In the genomic region with DNA sequence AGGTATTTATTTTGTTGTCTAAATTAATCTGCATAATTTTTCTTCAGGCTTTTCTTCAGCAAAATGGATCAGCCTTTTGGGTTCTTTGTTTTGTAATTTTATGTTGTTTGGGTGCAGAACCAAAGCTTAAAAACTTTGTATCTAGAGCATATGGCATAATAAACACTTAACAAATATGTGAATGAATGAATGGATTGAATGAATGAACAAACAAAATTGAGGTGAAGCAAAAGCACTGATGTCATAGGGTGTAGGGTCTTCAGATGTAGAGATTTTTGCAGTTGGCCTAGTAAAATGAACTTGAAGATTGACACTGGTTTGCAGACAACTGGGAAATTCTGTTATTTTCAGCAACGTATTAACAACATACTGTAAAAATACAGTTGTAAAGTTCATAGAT, we compare ENCODE assay signal across 29 cellular contexts. TPM values are rescaled to one million over a fixed set of nuclear protein-coding genes. Genes with fewer than 3 reads are reported as not detected.
A peak's percentile ranks its signal among the peaks of the same experiment; 100 is the strongest.
DNase-seq lines count a peak whose midpoint lies in the region; ATAC-seq, FAIRE-seq and TF ChIP-seq lines count a peak whose summit lies in the region.
"Had no signal": no experiment of that assay in that cellular context is flagged by ENCODE, and none has a peak within 500 bp of the region (broad histone marks: within the 10 kb centered on the region; RNA-seq: fewer than 3 reads in every experiment).

No MANE protein-coding gene starts in this region.

- intact Hi-C loops in CD8-positive, alpha-beta T cell (cut with DNase I, micrococcal nuclease), result loop anchor here in 1 of 2 experiments (2.0 kb wide), 1 partner anchor 14 kb away; no protein-coding TSS in a partner anchor
- intact Hi-C loops in GM12878 (cut with micrococcal nuclease; ENCODE audit: unreplicated experiment), result no loop called here
- intact Hi-C loops in psoas muscle (cut with DNase I), result no loop called here

- RAD21 ChIA-PET in GM12878 (lab: Charles Lee; ENCODE audit: unreplicated experiment), result no interaction called here

- ATAC-seq in CD8-positive, alpha-beta T cell, result no peak
- no peak for ATAC-seq in GM12878
- no peak for ATAC-seq in psoas muscle

- 50% methylated on average over 1 of the region's 1 CpG for WGBS in GM12878 (ENCODE audit: insufficient coverage, insufficient replicate concordance, low lambda C conversion rate, missing lambda C conversion rate)
- 18 to 61% (median 46%) methylated on average over 1 of the region's 1 CpG for WGBS in psoas muscle, 3 donors

- H3K36me3 ChIP-seq in CD8-positive, alpha-beta T cell (ENCODE audit: insufficient read depth, low read length), result peaks cover 16% of the 10 kb centered on the region
- H3K36me3 ChIP-seq in GM12878 (ENCODE audit: control insufficient read depth in 2 of 2, insufficient read depth in 2 of 2, low read length in 1 of 2), result peaks cover 5 to 17% of the 10 kb centered on the region in 2 experiments
- H3K36me3 ChIP-seq in psoas muscle (ENCODE audit: insufficient read depth in 1 of 2, low read depth in 1 of 2), result peaks cover 0 to 27% of the 10 kb centered on the region in 2 donors

- H3K79me2 ChIP-seq in GM12878 (ENCODE audit: control insufficient read depth, insufficient read depth, low read length), result peaks cover 68% of the 10 kb centered on the region

- H3K4me3 Mint-ChIP-seq in CD8-positive, alpha-beta T cell, result no peak overlapping the region
- no peak overlapping the region for H3K4me3 Mint-ChIP-seq in osteocyte (ENCODE audit: unreplicated experiment)
- H3K4me3 Mint-ChIP-seq: B cell; CD8-positive, alpha-beta memory T cell had no signal

- H3K9ac ChIP-seq in GM12878 (ENCODE audit: control insufficient read depth, insufficient read depth, low read length), result no peak overlapping the region

- H2AFZ ChIP-seq in GM12878 (ENCODE audit: control insufficient read depth, low read depth, low read length), result no peak overlapping the region

- no peaks in the 10 kb centered on the region for H3K27me3 Mint-ChIP-seq in CD8-positive, alpha-beta T cell (ENCODE audit: low read depth)
- no peaks in the 10 kb centered on the region for H3K27me3 Mint-ChIP-seq in osteocyte (ENCODE audit: unreplicated experiment)
- H3K27me3 Mint-ChIP-seq: B cell; CD8-positive, alpha-beta memory T cell had no signal

- H3K4me1 Mint-ChIP-seq in CD8-positive, alpha-beta T cell (ENCODE audit: low read depth), result peaks cover 58% of the 10 kb centered on the region
- peaks cover 46% of the 10 kb centered on the region for H3K4me1 Mint-ChIP-seq in osteocyte (ENCODE audit: unreplicated experiment)

- no peak for TF ChIP-seq EP300 in GM12878 (IDR thresholded peaks at IDR 0.05; ENCODE audit: borderline replicate concordance in 1 of 2, control insufficient read depth in 1 of 2, low read depth in 2 of 2, low read length in 2 of 2)

- in situ Hi-C loops in GM12878 (cut with MboI), result no loop called here

- no peak overlapping the region for H3K27ac ChIP-seq in CD8-positive, alpha-beta T cell (ENCODE audit: low read depth, low read length)
- no peak overlapping the region for H3K27ac ChIP-seq in GM12878 (ENCODE audit: control insufficient read depth, insufficient read depth)
- peak overlapping the region; percentile 1 for H3K27ac ChIP-seq in psoas muscle
- H3K27ac ChIP-seq: C4-2B, HL-60, RWPE1 had no signal

- SMC1A ChIA-PET in GM12878 (lab: Charles Lee; ENCODE audit: uncharacterized antibody, unreplicated experiment), result no interaction called here

- H3K9me3 Mint-ChIP-seq in CD8-positive, alpha-beta T cell, result no peaks in the 10 kb centered on the region
- no peaks in the 10 kb centered on the region for H3K9me3 Mint-ChIP-seq in osteocyte (ENCODE audit: unreplicated experiment)
- H3K9me3 Mint-ChIP-seq: CD8-positive, alpha-beta memory T cell had no signal

- H3K27me3 ChIP-seq in CD8-positive, alpha-beta T cell (ENCODE audit: insufficient read depth, low read length), result no peaks in the 10 kb centered on the region
- H3K27me3 ChIP-seq in GM12878 (replicated peaks in 1 of 2; ENCODE audit: control insufficient read depth in 2 of 2, insufficient read depth in 2 of 2, low read length in 1 of 2) (no peaks in the 10 kb centered on the region), psoas muscle (ENCODE audit: insufficient read depth in 3 of 3, low read length in 2 of 3) (no peaks in the 10 kb centered on the region)

- DNase-seq in CD8-positive, alpha-beta T cell, result no peak
- DNase-seq in H54 (ENCODE audit: insufficient read length, low spot score) (no peak), GM12878 (ENCODE audit: low read depth, low spot score) (no peak), psoas muscle (no peak), dermis blood vessel endothelial cell (no peak), osteocyte (ENCODE audit: extremely low spot score, unreplicated experiment) (no peak)
- no peak for DNase-seq in activated CD8-positive, alpha-beta memory T cell treated with anti-CD3 and anti-CD28 coated beads for 24 hours
- DNase-seq: CD8-positive, alpha-beta memory T cell; DMS 273 treated with DMSO at 0.1 percent for 48 hours; DMS79; EL; GDM1; Karpas-422; MV-4-11; NCI-H1105; NCI-H1436 treated with DMSO at 0.1 percent for 48 hours; NCI-H187 treated with DMSO at 0.1 percent for 48 hours; NCI-H2107; NCI-H446; NCI-H524 treated with DMSO at 0.1 percent for 48 hours; NCI-H82; NK-92 treated with Interleukin-12 subunit alpha and Interleukin-12 subunit beta, amount 100 ng/mL, for 24 hours; SHP77 treated with DMSO at 0.1 percent for 48 hours had no signal

- H3K27ac Mint-ChIP-seq in CD8-positive, alpha-beta T cell, result peak overlapping the region; percentile 49
- H3K27ac Mint-ChIP-seq in osteocyte (ENCODE audit: unreplicated experiment), result no peak overlapping the region
- H3K27ac Mint-ChIP-seq: B cell had no signal

- H3K36me3 Mint-ChIP-seq in CD8-positive, alpha-beta T cell, result peaks cover 29% of the 10 kb centered on the region
- peaks cover 17% of the 10 kb centered on the region for H3K36me3 Mint-ChIP-seq in osteocyte (ENCODE audit: unreplicated experiment)

- CTCF ChIA-PET in CD8-positive, alpha-beta T cell (lab: Charles Lee), result no interaction called here
- CTCF ChIA-PET in GM12878 (lab: Yijun Ruan, JAX), result no interaction called here

- POLR2A ChIA-PET in CD8-positive, alpha-beta T cell (lab: Charles Lee), result no interaction called here
- POLR2A ChIA-PET in GM12878 (lab: Charles Lee), result no interaction called here

- no TSS peak for BruUV-seq in GM12878 (replicated peaks; lab: Mats Ljungman, UMichigan)

- no peak for TF ChIP-seq RAD21 in GM12878 (IDR thresholded peaks at IDR 0.05; ENCODE audit: insufficient read depth, low read depth, low read length)

- FAIRE-seq in H54 (lab: Jason Lieb, UNC), result peak; percentile 41
- no peak for FAIRE-seq in GM12878 (lab: Jason Lieb, UNC)
- FAIRE-seq: GM12891, H1 had no signal

- H4K20me1 ChIP-seq in GM12878 (ENCODE audit: control insufficient read depth, insufficient read depth), result peaks cover 6% of the 10 kb centered on the region

- no peak overlapping the region for H3K4me2 ChIP-seq in GM12878 (ENCODE audit: control insufficient read depth, insufficient read depth)

- no peak for TF ChIP-seq CTCF in CD8-positive, alpha-beta T cell (IDR thresholded peaks at IDR 0.05)
- TF ChIP-seq CTCF in GM12878 (IDR thresholded peaks at IDR 0.05 in 2 of 3, conservative IDR thresholded peaks at IDR 0.05 in 1 of 3; ENCODE audit: control insufficient read depth in 2 of 3, extremely low read depth in 1 of 3, insufficient read depth in 1 of 3, low read depth in 3 of 3, low read length in 3 of 3), result no peak
- no peak for TF ChIP-seq CTCF in psoas muscle (IDR thresholded peaks at IDR 0.05)
- TF ChIP-seq CTCF in osteocyte (IDR thresholded peaks at IDR 0.05), result no peak

- H3K4me1 ChIP-seq in CD8-positive, alpha-beta T cell (ENCODE audit: insufficient read depth, low read length), result peaks cover 43% of the 10 kb centered on the region
- H3K4me1 ChIP-seq in GM12878 (ENCODE audit: control insufficient read depth, insufficient read depth, low read length), result peaks cover 13% of the 10 kb centered on the region
- H3K4me1 ChIP-seq in psoas muscle, result peaks cover 66% of the 10 kb centered on the region

- H3K4me3 ChIP-seq in CD8-positive, alpha-beta T cell (ENCODE audit: low read depth, low read length), result no peak overlapping the region
- H3K4me3 ChIP-seq in GM12878, result no peak overlapping the region
- no peak overlapping the region for H3K4me3 ChIP-seq in psoas muscle

- TF ChIP-seq POLR2A in H54 (IDR thresholded peaks at IDR 0.05; ENCODE audit: low read depth, low read length) (no peak), GM12878 (IDR thresholded peaks at IDR 0.05; ENCODE audit: low read depth, low read length) (no peak)

- no peaks in the 10 kb centered on the region for H3K9me3 ChIP-seq in CD8-positive, alpha-beta T cell (ENCODE audit: low read length)
- H3K9me3 ChIP-seq in GM12878 (replicated peaks; ENCODE audit: control insufficient read depth, insufficient read depth, low read length), result no peaks in the 10 kb centered on the region
- H3K9me3 ChIP-seq in psoas muscle, result no peaks in the 10 kb centered on the region

RNA-seq across cellular contexts. Expression of a gene that starts 17.3 kb away (rescaled TPM):
- total RNA-seq in CD8-positive, alpha-beta T cell, result 100 to 1,000 TPM; 169 to 177 TPM
- 139 and 144 TPM in 2 replicates for total RNA-seq in GM12878 (2013; cell fraction: nucleolus; rRNA removed)
- total RNA-seq in GM12878 (2014; rRNA removed), result 124 and 128 TPM in 2 replicates
- total RNA-seq in GM12878 (2014; rRNA removed; fragmentation: Illumina TruSeq; extraction: Trizol), result 165 and 173 TPM in 2 replicates
- total RNA-seq in GM12878 (2021), result 136 and 137 TPM in 2 replicates
- 60.5 TPM for polyA plus RNA-seq in GM12878 (2011; ENCODE audit: low read depth)
- 235 and 368 TPM in 2 replicates for polyA plus RNA-seq in GM12878 (2011; rRNA removed)
- polyA plus RNA-seq in GM12878 (2011; cell fraction: cytosol; rRNA removed), result 78.7 and 122 TPM in 2 replicates
- polyA plus RNA-seq in GM12878 (2011; cell fraction: nucleus; rRNA removed), result 96.8 and 97.2 TPM in 2 replicates
- 76.2 and 145 TPM in 2 replicates for polyA plus RNA-seq in GM12878 (2012)
- 252 and 265 TPM in 2 replicates for polyA plus RNA-seq in GM12878 (2014; fragmentation: Illumina TruSeq; extraction: Trizol)
- polyA plus RNA-seq in GM12878 (2014; fragmentation: Nextera tagmentation; extraction: Ambion mirVana), result 10 to 100 TPM; 70.9 to 73.1 TPM
- 154 and 159 TPM in 2 replicates for polyA plus RNA-seq in GM12878 (2014; rRNA removed)
- polyA plus RNA-seq in GM12878 (2016; fragmentation: Nextera tagmentation; extraction: Ambion mirVana), result 100 to 1,000 TPM; 236 to 237 TPM
- 79.9 and 141 TPM in 2 replicates for polyA minus RNA-seq in GM12878 (2011; rRNA and poly(A)+ RNA removed)
- polyA minus RNA-seq in GM12878 (2011; cell fraction: cytosol; rRNA and poly(A)+ RNA removed), result 58.4 and 68.5 TPM in 2 replicates
- 44.0 and 74.3 TPM in 2 replicates for polyA minus RNA-seq in GM12878 (2011; cell fraction: nucleus; rRNA and poly(A)+ RNA removed)
- total RNA-seq in psoas muscle, result 100 to 1,000 TPM; 168 to 259 (median 235) TPM
- polyA plus RNA-seq in psoas muscle, result 100 to 1,000 TPM; 173 to 328 (median 225) TPM
- 261 and 330 TPM in 2 replicates for total RNA-seq in dermis blood vessel endothelial cell
- 157 and 163 TPM in 2 replicates for total RNA-seq in osteocyte

RNA-seq across cellular contexts. Expression of a gene that starts 45.4 kb away (rescaled TPM):
- total RNA-seq in CD8-positive, alpha-beta T cell, result not detected
- not detected in 2 replicates for total RNA-seq in GM12878 (2013; cell fraction: nucleolus; rRNA removed)
- 0.06 TPM in 1 of 2 replicates, not detected in the other for total RNA-seq in GM12878 (2014; rRNA removed)
- total RNA-seq in GM12878 (2014; rRNA removed; fragmentation: Illumina TruSeq; extraction: Trizol), result 0.04 TPM in 1 of 2 replicates, not detected in the other
- 0.40 TPM in 1 of 2 replicates, not detected in the other for total RNA-seq in GM12878 (2021)
- polyA plus RNA-seq in GM12878 (2011; ENCODE audit: low read depth), result not detected
- polyA plus RNA-seq in GM12878 (2011; rRNA removed), result not detected in 2 replicates
- not detected in 2 replicates for polyA plus RNA-seq in GM12878 (2011; cell fraction: cytosol; rRNA removed)
- not detected in 2 replicates for polyA plus RNA-seq in GM12878 (2011; cell fraction: nucleus; rRNA removed)
- 0.04 TPM in 1 of 2 replicates, not detected in the other for polyA plus RNA-seq in GM12878 (2012)
- polyA plus RNA-seq in GM12878 (2014; fragmentation: Illumina TruSeq; extraction: Trizol), result 0.07 TPM in 1 of 2 replicates, not detected in the other
- not detected for polyA plus RNA-seq in GM12878 (2014; fragmentation: Nextera tagmentation; extraction: Ambion mirVana)
- 0.09 TPM in 1 of 2 replicates, not detected in the other for polyA plus RNA-seq in GM12878 (2014; rRNA removed)
- polyA plus RNA-seq in GM12878 (2016; fragmentation: Nextera tagmentation; extraction: Ambion mirVana), result not detected
- not detected in 2 replicates for polyA minus RNA-seq in GM12878 (2011; rRNA and poly(A)+ RNA removed)
- polyA minus RNA-seq in GM12878 (2011; cell fraction: cytosol; rRNA and poly(A)+ RNA removed), result not detected in 2 replicates
- not detected in 2 replicates for polyA minus RNA-seq in GM12878 (2011; cell fraction: nucleus; rRNA and poly(A)+ RNA removed)
- total RNA-seq in psoas muscle, result under 1 TPM in 1 of 4 donors, not detected in 3; 0.19 TPM
- polyA plus RNA-seq in psoas muscle, result under 1 TPM in 1 of 3 donors, not detected in 2; 0.04 TPM
- total RNA-seq in dermis blood vessel endothelial cell, result 0.05 TPM in 1 of 2 replicates, not detected in the other
- 0.11 and 0.29 TPM in 2 replicates for total RNA-seq in osteocyte
- total RNA-seq: CD8-positive, alpha-beta memory T cell had no signal
- polyA plus RNA-seq: CD8-positive, alpha-beta memory T cell; H1 had no signal
